Comparison of ENCODE assay signal across 28 cellular contexts in the genomic region with DNA sequence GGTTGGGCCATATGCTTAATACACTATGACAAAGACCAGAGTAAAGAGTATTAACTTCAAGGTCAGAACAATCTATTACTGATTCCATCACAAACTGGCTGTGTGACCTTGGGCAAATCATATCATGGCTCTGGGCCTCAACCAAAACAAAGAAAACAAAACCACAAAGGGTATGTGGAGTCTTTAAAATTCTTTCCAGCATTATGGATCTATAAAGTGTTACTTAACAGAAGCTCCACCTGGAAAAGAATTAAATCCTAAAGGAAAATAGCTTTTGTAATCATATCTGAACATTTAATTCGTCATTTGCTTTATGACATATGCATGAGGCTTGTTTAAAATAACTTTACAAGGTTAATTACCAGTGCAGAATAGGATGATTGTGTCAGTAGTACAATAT.
"Had no signal": no experiment of that assay in that cellular context is flagged by ENCODE, and none has a peak within 500 bp of the region (broad histone marks: within the 10 kb centered on the region; RNA-seq: fewer than 3 reads in every experiment).

No MANE protein-coding gene starts in this region.

- H3K27me3 ChIP-seq: dorsolateral prefrontal cortex, esophagus muscularis mucosa, esophagus squamous epithelium, foreskin keratinocyte, gastrocnemius medialis, gastroesophageal sphincter, heart left ventricle, heart right ventricle, hepatocyte had no signal

- H3K4me3 ChIP-seq: coronary artery, dorsolateral prefrontal cortex, esophagus muscularis mucosa, esophagus squamous epithelium, gastrocnemius medialis, gastroesophageal sphincter, heart left ventricle, heart right ventricle, hepatocyte had no signal

- H3K27ac ChIP-seq: coronary artery, dorsolateral prefrontal cortex, epithelial cell of prostate, esophagus muscularis mucosa, esophagus squamous epithelium, foreskin keratinocyte, gastrocnemius medialis, gastroesophageal sphincter, heart left ventricle, heart right ventricle, hepatocyte had no signal

- H3K4me2 ChIP-seq: hepatocyte had no signal

- FAIRE-seq: endometrium, endothelial cell of umbilical vein, frontal cortex had no signal

- H3K4me1 ChIP-seq: foreskin keratinocyte, gastrocnemius medialis, heart left ventricle, heart right ventricle had no signal

- H2AFZ ChIP-seq: hepatocyte had no signal

- H3K36me3 ChIP-seq: esophagus muscularis mucosa, esophagus squamous epithelium, gastrocnemius medialis, gastroesophageal sphincter, heart left ventricle, heart right ventricle had no signal

- H3K9me3 ChIP-seq: esophagus muscularis mucosa, esophagus squamous epithelium, gastrocnemius medialis, gastroesophageal sphincter, heart left ventricle, heart right ventricle had no signal

- H3K79me2 ChIP-seq: hepatocyte had no signal

- ATAC-seq: effector memory CD8-positive, alpha-beta T cell; esophagus mucosa; foreskin keratinocyte; gastrocnemius medialis; gastroesophageal sphincter; heart left ventricle; heart right ventricle had no signal

- DNase-seq: cortex of kidney; dermis blood vessel endothelial cell; dorsolateral prefrontal cortex; effector CD4-positive, alpha-beta T cell; effector CD8-positive, alpha-beta T cell; effector memory CD4-positive, alpha-beta T cell; effector memory CD8-positive, alpha-beta T cell; endodermal cell; erythroblast; esophagus squamous epithelium; foreskin fibroblast; foreskin keratinocyte; foreskin melanocyte; gastrocnemius medialis; glutamatergic neuron; head of caudate nucleus; heart left ventricle; heart right ventricle; hippocampal formation had no signal
